ENCODE assay signal across 8 cellular contexts in the genomic region with DNA sequence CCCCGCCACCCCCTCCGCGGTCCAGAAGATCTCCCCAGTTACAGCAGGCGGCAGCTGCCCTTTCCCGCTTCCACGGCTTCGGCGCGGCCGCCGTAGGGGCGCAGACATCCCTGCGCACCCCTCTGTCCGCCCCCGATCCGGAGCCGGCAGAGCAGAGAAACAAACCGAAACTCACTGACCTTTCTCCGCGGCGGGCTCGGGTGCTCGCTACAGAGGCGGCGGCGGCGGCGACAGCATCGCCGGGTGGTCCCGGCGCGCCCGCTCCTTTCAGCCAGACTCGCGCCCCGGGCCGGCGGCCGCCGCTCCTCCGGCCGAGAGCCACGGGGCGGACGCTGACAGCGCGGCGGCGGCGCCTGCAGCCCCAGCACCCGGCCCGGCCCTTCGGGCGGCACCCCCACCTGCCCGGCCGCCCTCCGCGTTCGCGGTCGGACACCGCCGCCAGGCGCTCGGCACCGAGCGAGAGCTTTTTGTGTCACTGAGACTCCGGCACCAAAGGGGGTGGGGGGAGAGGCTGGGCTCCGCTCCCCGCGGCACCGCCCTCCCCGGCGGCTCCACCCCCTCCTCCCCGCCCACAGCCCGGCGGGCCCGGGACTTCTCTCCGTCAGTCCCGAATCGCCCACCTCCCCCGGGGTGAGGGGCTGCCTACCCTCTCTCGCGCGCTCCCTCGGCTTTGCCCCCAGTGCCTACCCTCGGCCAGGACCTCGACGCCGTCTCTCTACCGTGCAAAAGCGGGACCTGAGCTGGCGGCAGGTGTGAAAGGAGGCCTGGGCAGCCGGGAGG. TPM values are rescaled to one million over a fixed set of nuclear protein-coding genes. Genes with fewer than 3 reads are reported as not detected.
A peak's percentile ranks its signal among the peaks of the same experiment; 100 is the strongest.
DNase-seq lines count a peak whose midpoint lies in the region; ATAC-seq and TF ChIP-seq lines count a peak whose summit lies in the region.

No MANE protein-coding gene starts in this region.

- peak overlapping the region; percentile 65 for H3K27ac Mint-ChIP-seq in chondrocyte (ENCODE audit: unreplicated experiment)

- peaks cover 54% of the 10 kb centered on the region for H3K4me1 Mint-ChIP-seq in chondrocyte (ENCODE audit: low read depth)

- ATAC-seq in HG02642 (IDR thresholded peaks at IDR 0.05; ENCODE audit: poor library complexity, unreplicated experiment), result peak; percentile 89

- H3K36me3 Mint-ChIP-seq in chondrocyte (ENCODE audit: low read depth), result peaks cover 8% of the 10 kb centered on the region

- TF ChIP-seq CTCF in GM13977 (IDR thresholded peaks at IDR 0.05; ENCODE audit: extremely low read depth, insufficient read depth, missing control alignments) (peak; percentile 38), chondrocyte (IDR thresholded peaks at IDR 0.05) (peak; percentile 40)

- no peaks in the 10 kb centered on the region for H3K9me3 Mint-ChIP-seq in chondrocyte (ENCODE audit: low read depth)

- H3K4me3 Mint-ChIP-seq in chondrocyte (ENCODE audit: unreplicated experiment), result peak overlapping the region; percentile 94

- in situ Hi-C loops in GM13977 (cut with MboI; ENCODE audit: low pct_unique_long_range_greater_than_20kb, low sequenced_read_pairs, unreplicated experiment), result no loop called here

- peak; percentile 90 for DNase-seq in GM13977 (ENCODE audit: low spot score)
- DNase-seq in NCI-H1436 (lab: John Stamatoyannopoulos, UW), result peak; percentile 74
- peak; percentile 18 to 42 (median 22) for DNase-seq in activated CD4-positive, CD25-positive, alpha-beta regulatory T cell (lab: John Stamatoyannopoulos, UW)
- DNase-seq in chondrocyte (ENCODE audit: low spot score), result peak; percentile 91
- peak; percentile 72 for DNase-seq in kidney tubule cell (ENCODE audit: low spot score)
- peak; percentile 53 to 61 for DNase-seq in stimulated activated CD4-positive, alpha-beta T cell treated with anti-CD3 and anti-CD28 coated beads, Interleukin-15, amount 100 ng/mL, for 1 hour (ENCODE audit: low read depth in 1 of 2, low spot score in 1 of 2)
- no peak for DNase-seq in NK-92 (lab: John Stamatoyannopoulos, UW; ENCODE audit: unreplicated experiment)

- no peaks in the 10 kb centered on the region for H3K27me3 Mint-ChIP-seq in chondrocyte (ENCODE audit: low read depth)

RNA-seq across cellular contexts. Expression of a gene that starts 1.4 kb away (rescaled TPM):
- total RNA-seq in chondrocyte, result 58.6 to 137 TPM (median 137 TPM) in 3 replicates
